1 cellular context compared by ENCODE assay signal in genomic region chr6:149686230-149686629, GRCh38.
TF ChIP-seq lines count a peak whose summit lies in the region.

No MANE protein-coding gene starts in this region.

TF ChIP-seq in GM12878, 131 proteins besides CTCF, POLR2A, EP300 and RAD21:
- no peak for TF ChIP-seq SREBF1 (IDR thresholded peaks at IDR 0.05; ENCODE audit: low read length)
